ENCODE assay signal across 1 cellular context in genomic region chr6:4560225-4561077, GRCh38.
TF ChIP-seq lines count a peak whose summit lies in the region.

No MANE protein-coding gene starts in this region.

TF ChIP-seq in H1, 55 proteins besides CTCF, POLR2A, EP300 and RAD21:
- TF ChIP-seq PHF8 (conservative IDR thresholded peaks at IDR 0.05; ENCODE audit: low read depth, low read length): no peak
- TF ChIP-seq SP4 (IDR thresholded peaks at IDR 0.05; ENCODE audit: low read length): no peak
- no peak for TF ChIP-seq ZNF274 (IDR thresholded peaks at IDR 0.05; ENCODE audit: borderline replicate concordance, extremely low read depth, low read length)
- no peak for TF ChIP-seq TAF1 (IDR thresholded peaks at IDR 0.05; ENCODE audit: low read depth, low read length)
- TF ChIP-seq MAX (IDR thresholded peaks at IDR 0.05): no peak
- TF ChIP-seq SUZ12 (IDR thresholded peaks at IDR 0.05; ENCODE audit: low read length): no peak
- TF ChIP-seq CEBPB (IDR thresholded peaks at IDR 0.05; ENCODE audit: low read depth, low read length): no peak
- TF ChIP-seq CHD1 (IDR thresholded peaks at IDR 0.05; ENCODE audit: low read depth, low read length): no peak
- no peak for TF ChIP-seq BCL11A (IDR thresholded peaks at IDR 0.05; ENCODE audit: low read depth in 2 of 2, low read length in 2 of 2)
- TF ChIP-seq MAFK (IDR thresholded peaks at IDR 0.05; ENCODE audit: low read depth, low read length): no peak
- no peak for TF ChIP-seq USF2 (IDR thresholded peaks at IDR 0.05; ENCODE audit: low read length)
- no peak for TF ChIP-seq SRF (IDR thresholded peaks at IDR 0.05; ENCODE audit: low read depth, low read length)
- no peak for TF ChIP-seq KDM5A (IDR thresholded peaks at IDR 0.05; ENCODE audit: low read length)
- no peak for TF ChIP-seq POU5F1 (IDR thresholded peaks at IDR 0.05; ENCODE audit: low read depth, low read length)
- no peak for TF ChIP-seq HDAC6 (IDR thresholded peaks at IDR 0.05; ENCODE audit: low read depth, low read length)
- no peak for TF ChIP-seq JUND (IDR thresholded peaks at IDR 0.05; ENCODE audit: low read length)
- TF ChIP-seq BACH1 (IDR thresholded peaks at IDR 0.05; ENCODE audit: low read length): no peak
